32 cellular contexts compared by ENCODE assay signal in genomic region chr6:157492249-157492648, GRCh38.
"Had no signal": no experiment of that assay in that cellular context is flagged by ENCODE, and none has a peak within 500 bp of the region (broad histone marks: within the 10 kb centered on the region; RNA-seq: fewer than 3 reads in every experiment).

No MANE protein-coding gene starts in this region.

- H3K9me3 ChIP-seq: Peyer's patch, SJSA1, SK-N-SH had no signal

- H3K9me2 ChIP-seq: SK-N-SH had no signal

- H3K4me3 ChIP-seq: Peyer's patch, SJSA1 had no signal

- H3K27ac ChIP-seq: brain microvascular endothelial cell, Peyer's patch, SJSA1 had no signal

- DNase-seq: activated CD4-positive, alpha-beta memory T cell treated with anti-CD3 and anti-CD28 coated beads, Interleukin-2, amount 10 ng/mL, durations not matched to agents 7 days and 5 days; activated CD4-positive, alpha-beta T cell treated with anti-CD3 and anti-CD28 coated beads for 4 hours; activated CD8-positive, alpha-beta memory T cell treated with anti-CD3 and anti-CD28 coated beads for 24 hours; activated CD8-positive, alpha-beta memory T cell treated with anti-CD3 and anti-CD28 coated beads, Interleukin-2, amount 10 ng/mL, durations not matched to agents 7 days and 5 days; activated CD8-positive, alpha-beta memory T cell treated with anti-CD3 and anti-CD28 coated beads, Interleukin-2, amount 50 U/mL, for 48 hours; activated effector memory CD4-positive, alpha-beta T cell treated with Interleukin-2 at 50 U/mL for 16 hours; activated naive CD4-positive, alpha-beta T cell treated with anti-CD3 and anti-CD28 coated beads, Interleukin-2, amount 50 U/mL, for 16 hours; activated naive CD8-positive, alpha-beta T cell treated with anti-CD3 and anti-CD28 coated beads for 36 hours; activated T-cell treated with anti-CD3 and anti-CD28 coated beads, Interleukin-2, amount 50 U/mL, for 48 hours; amniotic stem cell; aorta; brain microvascular endothelial cell; central memory CD4-positive, alpha-beta T cell; Karpas-422; KBM-7; NCI-H1105; NCI-H1417 treated with DMSO at 0.1 percent for 48 hours; NCI-H187 treated with DMSO at 0.1 percent for 48 hours; NCI-H2081; NCI-H2171 treated with DMSO at 0.1 percent for 48 hours; NCI-H2227 treated with DMSO at 0.1 percent for 48 hours; NCI-H446; NCI-H524 treated with DMSO at 0.1 percent for 48 hours; PC-3; Peyer's patch; RPMI8226; SHP77 treated with DMSO at 0.1 percent for 48 hours; SK-N-SH had no signal

- H3K27me3 ChIP-seq: brain microvascular endothelial cell, Peyer's patch, SJSA1 had no signal

- H3K36me3 ChIP-seq: brain microvascular endothelial cell, Peyer's patch, SJSA1 had no signal

- H3K27ac Mint-ChIP-seq: activated CD4-positive, alpha-beta memory T cell treated with anti-CD3 and anti-CD28 coated beads, Interleukin-2, amount 10 ng/mL, durations not matched to agents 7 days and 5 days; activated CD8-positive, alpha-beta memory T cell treated with anti-CD3 and anti-CD28 coated beads, Interleukin-2, amount 10 ng/mL, durations not matched to agents 7 days and 5 days; activated naive CD8-positive, alpha-beta T cell treated with anti-CD3 and anti-CD28 coated beads for 36 hours; T-helper 1 cell treated with Interleukin-12 subunit alpha and Interleukin-12 subunit beta and Interleukin-4 antibody, amounts not matched to agents 30 μg/mL and 1 μg/mL, for 36 hours had no signal

- H3K4me3 Mint-ChIP-seq: activated CD4-positive, alpha-beta memory T cell treated with anti-CD3 and anti-CD28 coated beads, Interleukin-2, amount 10 ng/mL, durations not matched to agents 7 days and 5 days; activated CD8-positive, alpha-beta memory T cell treated with anti-CD3 and anti-CD28 coated beads, Interleukin-2, amount 10 ng/mL, durations not matched to agents 7 days and 5 days; activated naive CD8-positive, alpha-beta T cell treated with anti-CD3 and anti-CD28 coated beads for 36 hours; T-helper 1 cell treated with Interleukin-12 subunit alpha and Interleukin-12 subunit beta and Interleukin-4 antibody, amounts not matched to agents 30 μg/mL and 1 μg/mL, for 36 hours; T-helper 2 cell treated with Interferon-gamma antibody and Interleukin-4, amounts not matched to agents 5 μg/mL and 100 μg/mL, for 36 hours had no signal

- H3K4me2 ChIP-seq: SK-N-SH had no signal

- ATAC-seq: activated CD4-positive, CD25-positive, alpha-beta regulatory T cell treated with anti-CD3 and anti-CD28 coated beads, Interleukin-2, amount 50 U/mL, for 24 hours; activated CD8-positive, alpha-beta memory T cell treated with anti-CD3 and anti-CD28 coated beads, Interleukin-2, amount 10 ng/mL, durations not matched to agents 7 days and 5 days; PC-3 had no signal

- H3K4me1 ChIP-seq: SJSA1 had no signal
